In the genomic region with DNA sequence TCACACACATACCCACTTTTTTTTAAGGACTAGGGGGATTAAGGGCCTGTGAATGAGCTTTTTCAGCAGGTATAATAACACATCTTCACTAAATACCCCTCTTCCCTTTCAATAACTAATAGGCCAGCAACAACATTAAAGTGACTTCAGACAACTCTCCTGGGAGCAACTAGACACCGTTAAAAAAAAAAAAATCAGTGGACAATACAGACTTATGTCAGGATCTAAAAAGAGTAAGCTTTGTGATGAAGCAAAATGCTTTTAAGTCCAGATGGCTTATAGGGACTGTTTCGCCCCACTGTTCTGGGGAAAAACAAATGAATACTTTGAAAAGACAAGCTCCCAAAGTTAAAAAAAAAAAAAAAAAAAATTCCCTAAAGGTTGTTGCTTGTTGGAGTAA, we compare ENCODE assay signal across 32 cellular contexts. TPM values are rescaled to one million over a fixed set of nuclear protein-coding genes. Genes with fewer than 3 reads are reported as not detected.
DNase-seq lines count a peak whose midpoint lies in the region; ATAC-seq and TF ChIP-seq lines count a peak whose summit lies in the region.
"Had no signal": no experiment of that assay in that cellular context is flagged by ENCODE, and none has a peak within 500 bp of the region (broad histone marks: within the 10 kb centered on the region; RNA-seq: fewer than 3 reads in every experiment).

No MANE protein-coding gene starts in this region.

- peaks cover 5% of the 10 kb centered on the region for H4K20me1 ChIP-seq in neural progenitor cell (ENCODE audit: low read depth)

- H3K27ac ChIP-seq in Panc1 (ENCODE audit: low read length) = no peak overlapping the region
- H3K27ac ChIP-seq in neural progenitor cell = peak overlapping the region; percentile 58
- H3K27ac ChIP-seq in substantia nigra (ENCODE audit: low read depth, low read length, poor library complexity, severe bottlenecking) = no peak overlapping the region
- H3K27ac ChIP-seq in dorsolateral prefrontal cortex = peak overlapping the region in 7 of 59 donors; percentile 2 to 46 (median 20)
- H3K27ac ChIP-seq: 22Rv1, epithelial cell of prostate, heart right ventricle, Peyer's patch, sigmoid colon, VCaP had no signal

- H3K27ac Mint-ChIP-seq in neural progenitor cell = no peak overlapping the region
- H3K27ac Mint-ChIP-seq: mesothelial cell of epicardium had no signal

- intact Hi-C loops in Panc1 (cut with micrococcal nuclease; ENCODE audit: unreplicated experiment) (no loop called here), dorsolateral prefrontal cortex (cut with DNase I) (no loop called here)

- no peak overlapping the region for H3K9ac ChIP-seq in neural progenitor cell

- CTCF ChIA-PET in Panc1 (lab: Charles Lee) = interaction anchor here (0.5 kb wide), 1 partner anchor 135 kb away, joined by 3 read pairs; no protein-coding TSS in a partner anchor

- no peaks in the 10 kb centered on the region for H3K9me3 Mint-ChIP-seq in neural progenitor cell
- H3K9me3 Mint-ChIP-seq: activated T-cell treated with anti-CD3 and anti-CD28 coated beads, Interleukin-2, amount 50 U/mL, for 4 hours; CD4-positive, CD25-positive, alpha-beta regulatory T cell; IgD-negative memory B cell; mesothelial cell of epicardium; natural killer cell; stimulated activated naive B cell treated with anti-CD40 and anti-IgM and Interleukin-4, amounts not matched to agents 10 μg/mL and 1 μg/mL and 100 μg/mL, for 72 hours had no signal

- H3K27me3 ChIP-seq in Panc1 (ENCODE audit: control insufficient read depth, insufficient read depth, low read length) = no peaks in the 10 kb centered on the region
- H3K27me3 ChIP-seq in neural progenitor cell = no peaks in the 10 kb centered on the region
- no peaks in the 10 kb centered on the region for H3K27me3 ChIP-seq in dorsolateral prefrontal cortex
- H3K27me3 ChIP-seq: body of pancreas, heart right ventricle, Peyer's patch, sigmoid colon had no signal

- H3K4me1 Mint-ChIP-seq in neural progenitor cell = peaks cover 7% of the 10 kb centered on the region

- H2AFZ ChIP-seq in neural progenitor cell (replicated peaks) = no peak overlapping the region

- H3K9me3 ChIP-seq in Panc1 (ENCODE audit: control insufficient read depth, insufficient read depth, low read depth, low read length) (no peaks in the 10 kb centered on the region), neural progenitor cell (ENCODE audit: low read depth) (no peaks in the 10 kb centered on the region)
- H3K9me3 ChIP-seq: body of pancreas, heart right ventricle, Peyer's patch, sigmoid colon had no signal

- ATAC-seq in Panc1 = no peak
- ATAC-seq in GM18519 (IDR thresholded peaks at IDR 0.05; ENCODE audit: low FRiP score, unreplicated experiment) = no peak
- ATAC-seq: activated T-cell treated with anti-CD3 and anti-CD28 coated beads, Interleukin-2, amount 50 U/mL, for 4 hours; body of pancreas; GM12878; natural killer cell; stimulated activated naive B cell treated with anti-CD40 and anti-IgM and Interleukin-4, amounts not matched to agents 10 μg/mL and 1 μg/mL and 100 μg/mL, for 72 hours had no signal

- no peaks in the 10 kb centered on the region for H3K36me3 Mint-ChIP-seq in neural progenitor cell
- H3K36me3 Mint-ChIP-seq: mesothelial cell of epicardium, natural killer cell had no signal

- H3F3A ChIP-seq in neural progenitor cell (ENCODE audit: low read depth) = peaks cover 4% of the 10 kb centered on the region

- POLR2A ChIA-PET in Panc1 (lab: Charles Lee) = interaction anchor here (0.5 to 0.6 kb wide), 3 partner anchors 12 to 37 kb away, joined by 3 to 6 read pairs (median 3); no protein-coding TSS in a partner anchor

- H3K4me1 ChIP-seq in Panc1 (ENCODE audit: control insufficient read depth, insufficient read depth, low read length) = peaks cover 3% of the 10 kb centered on the region; the same call in 1 of the 2 replicates
- peaks cover 10% of the 10 kb centered on the region for H3K4me1 ChIP-seq in neural progenitor cell

- H3K4me3 ChIP-seq in Panc1 (ENCODE audit: low read depth in 2 of 2, low read length in 2 of 2) = no peak overlapping the region
- H3K4me3 ChIP-seq in neural progenitor cell = no peak overlapping the region
- peak overlapping the region in 1 of 59 donors; percentile 1 for H3K4me3 ChIP-seq in dorsolateral prefrontal cortex
- H3K4me3 ChIP-seq: body of pancreas, GM12878, heart right ventricle, Peyer's patch, sigmoid colon had no signal

- TF ChIP-seq CTCF in Panc1 (IDR thresholded peaks at IDR 0.05) = no peak
- no peak for TF ChIP-seq CTCF in neural progenitor cell (IDR thresholded peaks at IDR 0.05)
- TF ChIP-seq CTCF in dorsolateral prefrontal cortex (IDR thresholded peaks at IDR 0.05 in 54 of 56, conservative IDR thresholded peaks at IDR 0.05 in 2 of 56; ENCODE audit: low read depth in 1 of 56, partially characterized antibody in 56 of 56) = no peak

- in situ Hi-C loops in Panc1 (cut with HindIII; ENCODE audit: low pct_unique_long_range_greater_than_20kb, low sequenced_read_pairs) = no loop called here

- BruUV-seq in Panc1 (replicated peaks; lab: Mats Ljungman, UMichigan) = TSS peak; percentile 11

- no peak overlapping the region for H3K4me3 Mint-ChIP-seq in neural progenitor cell
- H3K4me3 Mint-ChIP-seq: activated T-cell treated with anti-CD3 and anti-CD28 coated beads, Interleukin-2, amount 50 U/mL, for 4 hours; IgD-negative memory B cell; mesothelial cell of epicardium; natural killer cell; stimulated activated naive B cell treated with anti-CD40 and anti-IgM and Interleukin-4, amounts not matched to agents 10 μg/mL and 1 μg/mL and 100 μg/mL, for 72 hours had no signal

- DNase-seq in NCI-H2107 treated with DMSO at 0.1 percent for 48 hours (lab: John Stamatoyannopoulos, UW; ENCODE audit: unreplicated experiment) (peak; percentile 90), NCI-H2107 (lab: John Stamatoyannopoulos, UW) (no peak), Panc1 (ENCODE audit: low read depth, low spot score) (no peak), neural progenitor cell (ENCODE audit: low spot score) (no peak), substantia nigra (lab: John Stamatoyannopoulos, UW) (no peak), dorsolateral prefrontal cortex (no peak), NCI-H526 treated with DMSO at 0.1 percent for 48 hours (lab: John Stamatoyannopoulos, UW) (no peak)
- DNase-seq: activated CD4-positive, alpha-beta T cell treated with anti-CD3 and anti-CD28 coated beads for 48 hours; activated gamma-delta T cell treated with Interleukin-2 at 50 U/mL for 16 hours; activated T-cell treated with anti-CD3 and anti-CD28 coated beads, Interleukin-2, amount 50 U/mL, for 4 hours; body of pancreas; CD4-positive, CD25-positive, alpha-beta regulatory T cell; EL; heart right ventricle; natural killer cell; NCI-H1092; NCI-H2029; NCI-H446; SIG-M5; sigmoid colon; stimulated activated CD4-positive, alpha-beta T cell treated with anti-CD3 and anti-CD28 coated beads, Interleukin-15, amount 100 ng/mL, for 24 hours; stimulated activated naive B cell treated with anti-CD40 and anti-IgM and Interleukin-4, amounts not matched to agents 10 μg/mL and 1 μg/mL and 100 μg/mL, for 72 hours; SW 1271; T-helper 9 cell had no signal

- H3K4me2 ChIP-seq in neural progenitor cell = no peak overlapping the region

- H3K36me3 ChIP-seq in Panc1 (ENCODE audit: control insufficient read depth, insufficient read depth, low read length) (no peaks in the 10 kb centered on the region), neural progenitor cell (no peaks in the 10 kb centered on the region)
- H3K36me3 ChIP-seq: Peyer's patch, sigmoid colon had no signal

- H3K79me2 ChIP-seq in neural progenitor cell (ENCODE audit: low read depth) = peaks cover 46% of the 10 kb centered on the region

- H3K27me3 Mint-ChIP-seq in neural progenitor cell (ENCODE audit: insufficient read depth, low read depth) = peaks cover 2% of the 10 kb centered on the region
- H3K27me3 Mint-ChIP-seq: CD4-positive, CD25-positive, alpha-beta regulatory T cell; IgD-negative memory B cell; stimulated activated naive B cell treated with anti-CD40 and anti-IgM and Interleukin-4, amounts not matched to agents 10 μg/mL and 1 μg/mL and 100 μg/mL, for 72 hours had no signal

RNA-seq across cellular contexts. Expression of a gene that starts 29.0 kb away (rescaled TPM):
- 144 TPM for total RNA-seq in Panc1 (2021; ENCODE audit: unreplicated experiment)
- 55.3 TPM for polyA plus RNA-seq in Panc1 (2012; ENCODE audit: insufficient read length)
- 89.7 and 99.5 TPM in 2 replicates for total RNA-seq in neural progenitor cell (ENCODE audit: low replicate concordance)
- total RNA-seq in dorsolateral prefrontal cortex = 100 to 1,000 TPM; 177 to 522 (median 260) TPM
